Comparison of ENCODE assay signal across 15 cellular contexts in genomic region chr15:62323353-62323752, GRCh38.
A peak's percentile ranks its signal among the peaks of the same experiment; 100 is the strongest.
DNase-seq lines count a peak whose midpoint lies in the region; ATAC-seq and TF ChIP-seq lines count a peak whose summit lies in the region.
"Had no signal": no experiment of that assay in that cellular context is flagged by ENCODE, and none has a peak within 500 bp of the region (broad histone marks: within the 10 kb centered on the region; RNA-seq: fewer than 3 reads in every experiment).

No MANE protein-coding gene starts in this region.

- H3K27ac ChIP-seq in GM23338 (ENCODE audit: low read depth) (no peak overlapping the region), esophagus muscularis mucosa (replicated peaks in 1 of 4) (no peak overlapping the region), RWPE1 (no peak overlapping the region)
- H3K27ac ChIP-seq: BLaER1, GM23248 had no signal

- no peaks in the 10 kb centered on the region for H3K79me2 ChIP-seq in GM23338 (replicated peaks; ENCODE audit: insufficient read depth)

- intact Hi-C loops in esophagus muscularis mucosa (cut with DNase I): no loop called here

- no peak for TF ChIP-seq CTCF in GM23338 (conservative IDR thresholded peaks at IDR 0.05; ENCODE audit: low read depth in 2 of 2)
- no peak for TF ChIP-seq CTCF in esophagus muscularis mucosa (IDR thresholded peaks at IDR 0.05)
- no peak for TF ChIP-seq CTCF in nephron progenitor cell (IDR thresholded peaks at IDR 0.05)
- TF ChIP-seq CTCF in RWPE1 (conservative IDR thresholded peaks at IDR 0.05; ENCODE audit: low read depth): no peak

- H3K4me1 ChIP-seq in GM23338 (ENCODE audit: insufficient read depth) (no peaks in the 10 kb centered on the region), esophagus muscularis mucosa (no peaks in the 10 kb centered on the region)
- H3K4me1 ChIP-seq: BLaER1 had no signal

- H3K9me3 ChIP-seq in esophagus muscularis mucosa: no peaks in the 10 kb centered on the region
- H3K9me3 ChIP-seq: BLaER1 had no signal

- H3K27me3 Mint-ChIP-seq in GM23338 (ENCODE audit: insufficient read depth, low read depth, poor library complexity) (peaks cover 8% of the 10 kb centered on the region), nephron progenitor cell (ENCODE audit: low read depth, poor library complexity) (peaks cover 19% of the 10 kb centered on the region)

- H3K27me3 ChIP-seq in GM23338 (ENCODE audit: insufficient read depth): no peaks in the 10 kb centered on the region
- peaks cover 0 to 10% (median 0%) of the 10 kb centered on the region in 4 donors for H3K27me3 ChIP-seq in esophagus muscularis mucosa
- H3K27me3 ChIP-seq: BLaER1 had no signal

- POLR2A ChIA-PET in RWPE1 (lab: Yijun Ruan, JAX; ENCODE audit: low non-redundant PET): no interaction called here

- H3K9me3 Mint-ChIP-seq in GM23338 (no peaks in the 10 kb centered on the region), nephron progenitor cell (no peaks in the 10 kb centered on the region)
- H3K9me3 Mint-ChIP-seq: CD4-positive, alpha-beta memory T cell had no signal

- H3K36me3 Mint-ChIP-seq in GM23338 (ENCODE audit: low read depth) (no peaks in the 10 kb centered on the region), nephron progenitor cell (ENCODE audit: low read depth) (no peaks in the 10 kb centered on the region)
- H3K36me3 Mint-ChIP-seq: CD14-positive monocyte; CD4-positive, alpha-beta memory T cell had no signal

- DNase-seq in GM23338 (ENCODE audit: low spot score): peak; percentile 36
- peak; percentile 88 for DNase-seq in esophagus muscularis mucosa (ENCODE audit: extremely low spot score)
- peak; percentile 10 for DNase-seq in nephron progenitor cell
- DNase-seq in RWPE1 (ENCODE audit: low spot score): no peak
- DNase-seq in central memory CD4-positive, alpha-beta T cell: no peak
- DNase-seq in DMS79 (lab: John Stamatoyannopoulos, UW): no peak
- DNase-seq: 8988T; CD4-positive, alpha-beta memory T cell; DMS153; DMS79 treated with DMSO at 0.1 percent for 48 hours; GM23248; H7 had no signal

- H3K4me1 Mint-ChIP-seq in GM23338: peaks cover 5% of the 10 kb centered on the region; the same call in 2 of the 3 replicates
- peaks cover 5% of the 10 kb centered on the region for H3K4me1 Mint-ChIP-seq in nephron progenitor cell
- H3K4me1 Mint-ChIP-seq: CD14-positive monocyte; CD4-positive, alpha-beta memory T cell had no signal

- no peak overlapping the region for H3K27ac Mint-ChIP-seq in GM23338
- no peak overlapping the region for H3K27ac Mint-ChIP-seq in nephron progenitor cell
- H3K27ac Mint-ChIP-seq: CD4-positive, alpha-beta memory T cell had no signal

- 41% methylated on average over 6 of the region's 6 CpGs for WGBS in esophagus muscularis mucosa

- no peaks in the 10 kb centered on the region for H3K36me3 ChIP-seq in GM23338 (ENCODE audit: insufficient read depth)
- no peaks in the 10 kb centered on the region for H3K36me3 ChIP-seq in esophagus muscularis mucosa
- H3K36me3 ChIP-seq: BLaER1 had no signal

- no peak for TF ChIP-seq POLR2A in esophagus muscularis mucosa (IDR thresholded peaks at IDR 0.05; ENCODE audit: low read depth)

- CTCF ChIA-PET in RWPE1 (lab: Yijun Ruan, JAX): interaction anchor here (1.1 kb wide), 1 partner anchor 21 kb away, joined by 4 read pairs; no protein-coding TSS in a partner anchor

- ATAC-seq in GM23338 (peak; percentile 86), HG03025 (IDR thresholded peaks at IDR 0.05; ENCODE audit: low FRiP score, unreplicated experiment) (no peak)

- H3F3A ChIP-seq in GM23338 (replicated peaks; ENCODE audit: low read depth): no peaks in the 10 kb centered on the region

- H3K4me3 Mint-ChIP-seq in GM23338 (no peak overlapping the region), nephron progenitor cell (no peak overlapping the region)
- H3K4me3 Mint-ChIP-seq: CD4-positive, alpha-beta memory T cell had no signal

- peak overlapping the region; percentile 67; the same call in 1 of the 2 replicates for H2AFZ ChIP-seq in GM23338
- H2AFZ ChIP-seq: GM23248 had no signal

- no peak overlapping the region for H3K4me3 ChIP-seq in GM23338
- H3K4me3 ChIP-seq in esophagus muscularis mucosa: no peak overlapping the region
- H3K4me3 ChIP-seq: BLaER1, GM23248 had no signal

- no peaks in the 10 kb centered on the region for H4K20me1 ChIP-seq in GM23338 (replicated peaks; ENCODE audit: insufficient read depth)
- H4K20me1 ChIP-seq: BLaER1 had no signal

- TF ChIP-seq EP300 in esophagus muscularis mucosa (IDR thresholded peaks at IDR 0.05): no peak

- H3K9me2 ChIP-seq in GM23338 (ENCODE audit: insufficient read depth): no peaks in the 10 kb centered on the region

- H3K4me2 ChIP-seq in GM23338: no peak overlapping the region
- H3K4me2 ChIP-seq: BLaER1 had no signal

TF ChIP-seq in GM23338, 12 proteins besides CTCF, POLR2A, EP300 and RAD21:
- TF ChIP-seq NANOG (IDR thresholded peaks at IDR 0.05; ENCODE audit: borderline replicate concordance): no peak

Comparison
In these comparisons a context has a peak if more than half of its experiments do, and no peak if none do; other contexts are left out.
1. DNase-seq: peak in GM23338 (single experiment), esophagus muscularis mucosa (single experiment) and nephron progenitor cell (single experiment); none in RWPE1 (single experiment), central memory CD4-positive, alpha-beta T cell (single experiment) and DMS79 (single experiment).